In the genomic region with DNA sequence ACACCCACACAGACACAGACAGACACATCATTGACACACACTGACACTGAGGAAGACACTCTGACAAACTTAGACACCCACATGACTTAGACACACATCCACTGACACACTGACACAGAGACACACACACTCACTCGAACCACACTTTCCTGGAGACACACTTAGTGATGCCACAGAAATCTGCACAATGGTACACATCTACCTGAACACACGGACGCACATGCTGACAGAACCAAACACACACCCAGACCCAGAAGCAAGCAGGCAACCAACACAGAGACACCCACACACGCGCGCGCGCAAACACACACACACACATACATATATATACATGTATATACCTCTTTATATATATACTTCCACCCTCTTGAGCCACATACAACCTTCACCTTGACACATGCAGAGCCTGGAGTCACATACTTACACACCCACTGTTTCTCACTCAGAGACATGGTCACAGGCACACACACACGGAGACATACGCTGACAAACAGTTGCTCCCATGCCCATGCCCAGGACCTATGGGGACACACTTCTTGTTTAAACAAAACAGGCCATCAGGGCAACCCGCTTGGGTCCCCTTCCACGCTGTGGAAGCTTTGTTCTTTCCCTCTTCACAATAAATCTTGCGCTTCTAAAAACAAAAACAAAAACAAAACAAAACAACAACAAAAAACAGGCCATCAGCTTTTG, we compare ENCODE assay signal across 8 cellular contexts.
DNase-seq lines count a peak whose midpoint lies in the region.

No MANE protein-coding gene starts in this region.

- no peak overlapping the region for H3K27ac ChIP-seq in stomach smooth muscle (ENCODE audit: low read length)

- H3K4me1 ChIP-seq in iPS-15b (ENCODE audit: control insufficient read depth, insufficient read depth, low read length) (peaks cover 3% of the 10 kb centered on the region), stomach smooth muscle (ENCODE audit: control insufficient read depth, insufficient read depth, low read length) (peaks cover 21% of the 10 kb centered on the region)

- H3K9me3 ChIP-seq in iPS-15b (ENCODE audit: control insufficient read depth, insufficient read depth, low read length) (no peaks in the 10 kb centered on the region), stomach smooth muscle (ENCODE audit: control insufficient read depth in 2 of 2, low read length in 2 of 2) (no peaks in the 10 kb centered on the region)

- peaks cover 3% of the 10 kb centered on the region for H3K36me3 ChIP-seq in iPS-15b (ENCODE audit: control insufficient read depth, insufficient read depth, low read length)
- no peaks in the 10 kb centered on the region for H3K36me3 ChIP-seq in stomach smooth muscle (ENCODE audit: control insufficient read depth in 2 of 2, insufficient read depth in 2 of 2, low read length in 2 of 2)

- peaks cover 62% of the 10 kb centered on the region for H3K27me3 ChIP-seq in iPS-15b (ENCODE audit: control insufficient read depth, insufficient read depth, low read length)
- H3K27me3 ChIP-seq in stomach smooth muscle (ENCODE audit: control insufficient read depth in 1 of 2, insufficient read depth in 2 of 2, low read length in 2 of 2), result peaks cover 29 to 37% of the 10 kb centered on the region in 2 donors

- H3K9ac ChIP-seq in iPS-15b (ENCODE audit: low read depth, low read length) (no peak overlapping the region), stomach smooth muscle (ENCODE audit: low read length in 2 of 2) (no peak overlapping the region)

- DNase-seq in activated CD8-positive, alpha-beta memory T cell treated with anti-CD3 and anti-CD28 coated beads for 24 hours, result peak; percentile 67
- no peak for DNase-seq in activated CD8-positive, alpha-beta memory T cell treated with anti-CD3 and anti-CD28 coated beads, Interleukin-2, amount 50 U/mL, for 4 hours
- DNase-seq in OCI-M1 (lab: John Stamatoyannopoulos, UW) (peak; percentile 2), SKM-1 treated with dmso at 0.1 percent for 144 hours (lab: John Stamatoyannopoulos, UW; ENCODE audit: unreplicated experiment) (no peak), activated gamma-delta T cell (lab: John Stamatoyannopoulos, UW) (no peak)
- no peak for DNase-seq in activated naive CD4-positive, alpha-beta T cell treated with anti-CD3 and anti-CD28 coated beads, Interleukin-2, amount 50 U/mL, for 16 hours

- H3K4me3 ChIP-seq in iPS-15b (ENCODE audit: low read depth, low read length), result peak overlapping the region; percentile 44
- H3K4me3 ChIP-seq in stomach smooth muscle (ENCODE audit: low read length in 2 of 2), result peak overlapping the region; percentile 64 to 73

Comparison
In these comparisons a context has a peak if more than half of its experiments do, and no peak if none do; other contexts are left out.
1. DNase-seq: peak in activated CD8-positive, alpha-beta memory T cell treated with anti-CD3 and anti-CD28 coated beads for 24 hours (single experiment) and OCI-M1 (single experiment); none in activated CD8-positive, alpha-beta memory T cell treated with anti-CD3 and anti-CD28 coated beads, Interleukin-2, amount 50 U/mL, for 4 hours (single experiment), activated naive CD4-positive, alpha-beta T cell treated with anti-CD3 and anti-CD28 coated beads, Interleukin-2, amount 50 U/mL, for 16 hours (single experiment), SKM-1 treated with dmso at 0.1 percent for 144 hours (single experiment) and activated gamma-delta T cell (single experiment).